Comparison of ENCODE assay signal across 13 cellular contexts in the genomic region with DNA sequence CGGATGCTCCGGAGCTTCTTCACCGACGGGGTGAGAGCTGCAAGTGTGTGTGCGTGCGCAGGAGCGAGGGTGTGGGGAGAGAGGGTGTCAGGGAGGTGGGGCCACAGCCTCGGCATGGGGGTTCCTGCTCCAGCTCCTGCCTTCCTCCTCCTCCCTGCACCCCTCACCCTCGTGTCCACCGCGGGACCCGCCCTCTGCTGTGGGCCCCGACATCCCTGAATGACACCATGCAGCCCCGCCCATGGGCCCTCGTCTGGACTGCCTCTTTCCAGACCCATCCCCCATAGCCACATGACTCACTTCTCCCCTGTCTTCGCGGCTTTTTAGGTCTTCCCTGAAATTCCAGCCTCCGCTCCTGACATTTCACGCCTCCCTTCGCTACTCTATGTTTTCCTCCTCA. TPM values are rescaled to one million over a fixed set of nuclear protein-coding genes. Genes with fewer than 3 reads are reported as not detected.
DNase-seq lines count a peak whose midpoint lies in the region; ATAC-seq and TF ChIP-seq lines count a peak whose summit lies in the region.
"Had no signal": no experiment of that assay in that cellular context is flagged by ENCODE, and none has a peak within 500 bp of the region (broad histone marks: within the 10 kb centered on the region; RNA-seq: fewer than 3 reads in every experiment).

No MANE protein-coding gene starts in this region.

- no peak overlapping the region for H3K4me3 ChIP-seq in AG10803 (ENCODE audit: low read length)
- no peak overlapping the region for H3K4me3 ChIP-seq in endodermal cell (ENCODE audit: low read length)
- no peak overlapping the region for H3K4me3 ChIP-seq in SJCRH30
- H3K4me3 ChIP-seq: breast epithelium, upper lobe of left lung had no signal

- no peak overlapping the region for H3K9ac ChIP-seq in endodermal cell (ENCODE audit: extremely low read depth, low read length, poor library complexity, severe bottlenecking)

- H3K36me3 ChIP-seq in endodermal cell (ENCODE audit: control insufficient read depth, insufficient read depth, low read length) (no peaks in the 10 kb centered on the region), SJCRH30 (peaks cover 20% of the 10 kb centered on the region)
- H3K36me3 ChIP-seq: breast epithelium had no signal

- H3K4me1 Mint-ChIP-seq in endodermal cell, result peaks cover 12% of the 10 kb centered on the region
- H3K4me1 Mint-ChIP-seq: naive thymus-derived CD8-positive, alpha-beta T cell had no signal

- H3K27me3 ChIP-seq in endodermal cell (ENCODE audit: control insufficient read depth, insufficient read depth, low read length, poor library complexity, severe bottlenecking), result no peaks in the 10 kb centered on the region
- H3K27me3 ChIP-seq in SJCRH30, result no peaks in the 10 kb centered on the region
- H3K27me3 ChIP-seq: BE2C, breast epithelium, upper lobe of left lung had no signal

- peaks cover 11% of the 10 kb centered on the region for H3K36me3 Mint-ChIP-seq in endodermal cell (ENCODE audit: low read depth)
- H3K36me3 Mint-ChIP-seq: naive thymus-derived CD8-positive, alpha-beta T cell had no signal

- H3K4me1 ChIP-seq in endodermal cell (ENCODE audit: control insufficient read depth, insufficient read depth, low read length), result no peaks in the 10 kb centered on the region
- H3K4me1 ChIP-seq in SJCRH30, result no peaks in the 10 kb centered on the region
- H3K4me1 ChIP-seq: BE2C, breast epithelium had no signal

- 77 to 86% methylated on average over 7 to 20 of the region's 20 CpGs for WGBS in endodermal cell (ENCODE audit: insufficient coverage in 1 of 2, insufficient read length in 1 of 2), 2 experiments

- no peak overlapping the region for H3K27ac Mint-ChIP-seq in endodermal cell
- H3K27ac Mint-ChIP-seq: naive thymus-derived CD8-positive, alpha-beta T cell had no signal

- H3K27ac ChIP-seq in endodermal cell (ENCODE audit: low read depth, low read length) (no peak overlapping the region), SJCRH30 (no peak overlapping the region)
- H3K27ac ChIP-seq: breast epithelium, upper lobe of left lung had no signal

- no peak for ATAC-seq in GM21367 (IDR thresholded peaks at IDR 0.05; ENCODE audit: unreplicated experiment)
- no peak for ATAC-seq in HG03280 (IDR thresholded peaks at IDR 0.05; ENCODE audit: unreplicated experiment)
- ATAC-seq: naive thymus-derived CD8-positive, alpha-beta T cell had no signal

- H3K9me3 ChIP-seq in endodermal cell (ENCODE audit: control insufficient read depth, low read length) (no peaks in the 10 kb centered on the region), SJCRH30 (replicated peaks) (no peaks in the 10 kb centered on the region)
- H3K9me3 ChIP-seq: BE2C, breast epithelium, upper lobe of left lung had no signal

- no peaks in the 10 kb centered on the region for H3K9me3 Mint-ChIP-seq in endodermal cell
- H3K9me3 Mint-ChIP-seq: naive thymus-derived CD8-positive, alpha-beta T cell had no signal

- H3K4me3 Mint-ChIP-seq in endodermal cell, result no peak overlapping the region

- no peaks in the 10 kb centered on the region for H3K27me3 Mint-ChIP-seq in endodermal cell (ENCODE audit: insufficient read depth)

- peak; percentile 73 for DNase-seq in AG10803 (ENCODE audit: low read depth)
- DNase-seq in NCI-H226, result peak; percentile 95
- peak; percentile 86 for DNase-seq in endodermal cell
- peak; percentile 18 for DNase-seq in midbrain (lab: John Stamatoyannopoulos, UW)
- no peak for DNase-seq in SJCRH30
- DNase-seq in NCI-H524 (lab: John Stamatoyannopoulos, UW), result no peak
- DNase-seq: BE2C, NCI-H187 had no signal

- TF ChIP-seq CTCF in AG10803 (conservative IDR thresholded peaks at IDR 0.05; ENCODE audit: low read length) (no peak), endodermal cell (conservative IDR thresholded peaks at IDR 0.05) (no peak)

RNA-seq across cellular contexts. Expression of gene ARHGAP23, which starts 41.6 kb away (rescaled TPM):
- 10 to 100 TPM in 1 of 2 donors, 1 to 10 TPM in 1; 9.4 to 18.0 TPM for total RNA-seq in endodermal cell
- polyA plus RNA-seq in endodermal cell (2013, experiment 1 of 2), result 22.0 TPM
- 12.8 TPM for polyA plus RNA-seq in endodermal cell (2013, experiment 2 of 2)
- total RNA-seq in SJCRH30 (2014; rRNA removed; shearing (Covaris generic)), result 35.7 and 37.9 TPM in 2 replicates
- total RNA-seq: naive thymus-derived CD8-positive, alpha-beta T cell had no signal

Comparison
In these comparisons a context has a peak if more than half of its experiments do, and no peak if none do; other contexts are left out.
1. DNase-seq: peak in AG10803 (single experiment), NCI-H226 (single experiment), endodermal cell (single experiment) and midbrain (single experiment); none in SJCRH30 (0 of 2) and NCI-H524 (0 of 2).